8 cellular contexts compared by ENCODE assay signal in genomic region chr20:35093245-35093884, GRCh38. TPM values are rescaled to one million over a fixed set of nuclear protein-coding genes. Genes with fewer than 3 reads are reported as not detected.
DNase-seq lines count a peak whose midpoint lies in the region; ATAC-seq and TF ChIP-seq lines count a peak whose summit lies in the region.

No MANE protein-coding gene starts in this region.

- intact Hi-C loops in vagina (cut with DNase I): no loop called here

- TF ChIP-seq POLR2A in vagina (IDR thresholded peaks at IDR 0.05): no peak

- H3K9me3 Mint-ChIP-seq in chondrocyte (ENCODE audit: low read depth) (no peaks in the 10 kb centered on the region), naive B cell (no peaks in the 10 kb centered on the region)

- no peaks in the 10 kb centered on the region for H3K27me3 ChIP-seq in HAP-1 (ENCODE audit: low read depth)
- H3K27me3 ChIP-seq in vagina: no peaks in the 10 kb centered on the region

- H3K9me3 ChIP-seq in HAP-1 (no peaks in the 10 kb centered on the region), vagina (no peaks in the 10 kb centered on the region)

- H3K27ac Mint-ChIP-seq in chondrocyte (ENCODE audit: unreplicated experiment) (peak overlapping the region; percentile 100), naive B cell (peak overlapping the region; percentile 78 to 97 (median 90))

- H3K4me3 ChIP-seq in HAP-1: peak overlapping the region; percentile 74
- H3K4me3 ChIP-seq in vagina: peak overlapping the region; percentile 77 to 94

- H3K27me3 Mint-ChIP-seq in chondrocyte (ENCODE audit: low read depth): no peaks in the 10 kb centered on the region
- H3K27me3 Mint-ChIP-seq in naive B cell: no peaks in the 10 kb centered on the region

- TF ChIP-seq CTCF in chondrocyte (IDR thresholded peaks at IDR 0.05) (no peak), vagina (IDR thresholded peaks at IDR 0.05) (no peak)

- H3K36me3 Mint-ChIP-seq in chondrocyte (ENCODE audit: low read depth) (peaks cover 4% of the 10 kb centered on the region), naive B cell (peaks cover 0 to 4% of the 10 kb centered on the region in 2 donors)

- H3K4me3 Mint-ChIP-seq in chondrocyte (ENCODE audit: unreplicated experiment) (peak overlapping the region; percentile 96), naive B cell (peak overlapping the region; percentile 86 to 97 (median 94))

- ATAC-seq in naive B cell (ENCODE audit: low read depth in 2 of 2) (no peak), HG03039 (IDR thresholded peaks at IDR 0.05; ENCODE audit: unreplicated experiment) (no peak)

- H3K27ac ChIP-seq in vagina: peak overlapping the region; percentile 85

- H3K4me1 ChIP-seq in HAP-1 (peaks cover 20% of the 10 kb centered on the region), vagina (peaks cover 27% of the 10 kb centered on the region)

- in situ Hi-C loops in HAP-1 (cut with MboI; ENCODE audit: low sequenced_read_pairs): loop anchor here (5.0 to 10.0 kb wide), 2 partner anchors 174 to 219 kb away; partner anchors contain the start of genes ACSS2 and GGT7

- DNase-seq in HAP-1 (ENCODE audit: low spot score in 2 of 2) (no peak), RPMI7951 (ENCODE audit: low read depth) (peak; percentile 69), chondrocyte (ENCODE audit: low spot score) (no peak), naive B cell (no peak), vagina (ENCODE audit: extremely low spot score in 2 of 2) (peak in 1 of 2 donors; percentile 65), NCI-H345 treated with DMSO at 0.1 percent for 48 hours (lab: John Stamatoyannopoulos, UW; ENCODE audit: unreplicated experiment) (no peak), COLO668 (lab: John Stamatoyannopoulos, UW; ENCODE audit: unreplicated experiment) (no peak)

- H3K4me1 Mint-ChIP-seq in chondrocyte (ENCODE audit: low read depth): peaks cover 44% of the 10 kb centered on the region
- H3K4me1 Mint-ChIP-seq in naive B cell: peaks cover 27 to 43% (median 38%) of the 10 kb centered on the region in 3 donors

- H3K36me3 ChIP-seq in HAP-1 (replicated peaks) (no peaks in the 10 kb centered on the region), vagina (no peaks in the 10 kb centered on the region)

RNA-seq across cellular contexts. Expression of gene TRPC4AP, which starts 0.8 kb away (rescaled TPM):
- 44.9 and 49.5 TPM in 2 replicates for total RNA-seq in RPMI7951 (2014; rRNA removed; shearing (Covaris generic))
- total RNA-seq in chondrocyte (83.4 to 118 TPM (median 112 TPM) in 3 replicates), vagina (61.9 TPM)
- 10 to 100 TPM; 37.1 to 63.2 (median 51.2) TPM for polyA plus RNA-seq in naive B cell (ENCODE audit: low read depth in 6 of 6)

RNA-seq across cellular contexts. Expression of gene EDEM2, which starts 53.8 kb away (rescaled TPM):
- total RNA-seq in RPMI7951 (2014; rRNA removed; shearing (Covaris generic)): 53.1 and 61.4 TPM in 2 replicates
- total RNA-seq in chondrocyte: 21.0 to 25.5 TPM (median 22.4 TPM) in 3 replicates
- polyA plus RNA-seq in naive B cell (ENCODE audit: low read depth in 6 of 6): 10 to 100 TPM; 41.6 to 67.6 (median 45.5) TPM
- total RNA-seq in vagina: 12.8 TPM
